8 cellular contexts compared by ENCODE assay signal in the genomic region with DNA sequence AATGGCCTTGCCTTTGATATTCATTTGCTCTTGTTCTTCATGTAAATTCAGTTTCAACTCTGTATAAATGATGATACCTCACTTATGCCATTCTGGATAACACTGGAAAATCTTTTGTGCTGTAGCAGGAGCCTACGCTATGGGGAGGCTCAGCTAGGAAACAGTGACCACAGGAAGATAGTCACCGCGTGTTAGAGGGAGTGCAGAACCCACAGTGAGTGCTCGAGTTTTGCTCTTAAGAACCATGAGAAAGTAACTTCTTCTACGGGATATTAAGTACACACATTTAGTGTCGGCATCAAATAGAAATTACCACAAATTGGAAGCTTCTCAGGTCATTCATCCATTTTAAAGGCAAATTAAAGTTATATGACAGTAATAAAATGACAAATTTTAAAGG.
"Had no signal": no experiment of that assay in that cellular context is flagged by ENCODE, and none has a peak within 500 bp of the region (broad histone marks: within the 10 kb centered on the region; RNA-seq: fewer than 3 reads in every experiment).

No MANE protein-coding gene starts in this region.

- H3K4me3 ChIP-seq: GM23248, K562 had no signal

- H3K27ac ChIP-seq: GM23248 had no signal

- H3K27ac Mint-ChIP-seq: H9 had no signal

- H2AFZ ChIP-seq: GM23248 had no signal

- ATAC-seq: K562 had no signal

- H3K9me3 Mint-ChIP-seq: H9 had no signal

- H3K9ac ChIP-seq: GM23248 had no signal

- H3K4me3 Mint-ChIP-seq: H9 had no signal

- DNase-seq: GM23248, GOT3, H9, HCEC 1CT, IMR-90 had no signal

- FAIRE-seq: H54, HTR-8/SVneo, K562 had no signal
